In the genomic region with DNA sequence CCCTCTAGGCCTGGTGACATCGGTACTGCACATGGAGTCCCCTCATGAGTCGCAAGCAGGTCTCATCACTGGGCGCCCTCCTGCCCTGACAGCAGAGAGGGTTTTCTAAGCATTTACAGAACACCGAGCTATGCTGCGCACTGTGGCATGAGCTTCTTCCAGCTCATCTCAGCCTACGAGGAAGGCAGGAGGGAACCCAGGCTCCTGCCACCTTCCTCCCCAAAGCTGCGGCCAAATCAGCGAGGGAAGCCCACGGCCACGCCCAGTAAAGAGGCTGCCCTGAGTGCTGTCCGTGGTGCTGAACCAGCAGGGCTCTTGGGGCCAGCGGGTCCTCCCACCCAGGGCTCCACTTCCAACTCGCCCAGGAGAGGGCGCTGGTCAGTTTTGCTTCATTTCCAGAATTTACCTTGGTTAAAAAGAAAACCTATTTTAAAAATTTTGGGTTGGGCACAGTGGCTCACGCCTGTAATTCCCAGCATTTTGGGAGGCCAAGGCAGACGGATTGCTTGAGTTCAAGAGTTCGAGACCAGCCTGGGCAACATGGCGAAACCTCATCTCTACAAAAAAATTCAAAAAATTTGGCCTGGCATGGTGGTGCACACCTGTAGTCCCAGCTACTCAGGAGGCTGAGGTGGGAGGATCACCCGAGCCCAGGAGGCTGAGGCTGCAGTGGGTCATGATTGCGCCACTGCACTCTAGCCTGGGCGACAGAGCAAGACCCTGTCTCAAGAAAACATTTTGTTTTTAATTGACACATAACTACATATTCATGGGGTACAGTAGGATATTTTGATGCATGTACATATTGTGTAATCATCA, we compare ENCODE assay signal across 7 cellular contexts. TPM values are rescaled to one million over a fixed set of nuclear protein-coding genes. Genes with fewer than 3 reads are reported as not detected.
A peak's percentile ranks its signal among the peaks of the same experiment; 100 is the strongest.
DNase-seq lines count a peak whose midpoint lies in the region; ATAC-seq, FAIRE-seq and TF ChIP-seq lines count a peak whose summit lies in the region.

No MANE protein-coding gene starts in this region.

- no peaks in the 10 kb centered on the region for H3K36me3 Mint-ChIP-seq in activated B cell treated with CpG ODN at 0.5 μM for 24 hours (ENCODE audit: low read depth)

- no peak overlapping the region for H2AFZ ChIP-seq in HepG2 (ENCODE audit: low read length)

- H3K4me3 Mint-ChIP-seq in activated B cell treated with CpG ODN at 0.5 μM for 24 hours: no peak overlapping the region

- no peaks in the 10 kb centered on the region for H3K4me1 Mint-ChIP-seq in activated B cell treated with CpG ODN at 0.5 μM for 24 hours

- DNase-seq in GM12864 (ENCODE audit: low read depth) (no peak), M059J (ENCODE audit: low read depth) (peak; percentile 66), activated B cell treated with CpG ODN at 0.5 μM for 24 hours (no peak), colonic mucosa (peak; percentile 80), HepG2 (ENCODE audit: low spot score) (peak; percentile 66)
- peak; percentile 4 for DNase-seq in stimulated activated CD8-positive, alpha-beta memory T cell treated with anti-CD3 and anti-CD28 coated beads, Interleukin-12 subunit alpha, Interleukin-12 subunit beta, amount 100 ng/mL, for 1 hour (ENCODE audit: low read depth)

- intact Hi-C loops in activated B cell treated with CpG ODN at 0.5 μM for 24 hours (cut with micrococcal nuclease) (no loop called here), colonic mucosa (cut with DNase I) (loop anchor here (2.0 kb wide), 1 partner anchor 121 kb away; no protein-coding TSS in a partner anchor), HepG2 (cut with micrococcal nuclease; ENCODE audit: unreplicated experiment) (no loop called here)

- CTCF ChIA-PET in activated B cell treated with CpG ODN at 0.5 μM for 24 hours (lab: Charles Lee) (no interaction called here), HepG2 (lab: Yijun Ruan, JAX; ENCODE audit: low intra/inter-chr PET ratio, low total read pairs) (no interaction called here)

- H3K27me3 ChIP-seq in colonic mucosa: no peaks in the 10 kb centered on the region
- peaks cover 3 to 33% of the 10 kb centered on the region in 2 experiments; a peak in 4 of 5 replicates for H3K27me3 ChIP-seq in HepG2 (ENCODE audit: control insufficient read depth in 1 of 2, insufficient read depth in 2 of 2, low read length in 2 of 2)

- no peaks in the 10 kb centered on the region for H3K9me3 Mint-ChIP-seq in activated B cell treated with CpG ODN at 0.5 μM for 24 hours

- in situ Hi-C loops in HepG2 (cut with HindIII; ENCODE audit: extremely low pct_ligation_motif_present, low pct_unique_long_range_greater_than_20kb): no loop called here

- FAIRE-seq in HepG2 (lab: Jason Lieb, UNC): no peak

- no TSS peak for BruUV-seq in HepG2 (replicated peaks; lab: Mats Ljungman, UMichigan)

- H3K4me1 ChIP-seq in colonic mucosa (no peaks in the 10 kb centered on the region), HepG2 (ENCODE audit: insufficient read depth, low read length) (no peaks in the 10 kb centered on the region)

- 48% methylated on average over 17 of the region's 21 CpGs for WGBS in HepG2 (ENCODE audit: low lambda C conversion rate)

- ATAC-seq in activated B cell treated with CpG ODN at 0.5 μM for 24 hours (ENCODE audit: low read depth): peak; percentile 50
- ATAC-seq in HepG2: peak; percentile 95
- ATAC-seq in HG03342 (IDR thresholded peaks at IDR 0.05; ENCODE audit: unreplicated experiment): no peak

- H3K27ac Mint-ChIP-seq in activated B cell treated with CpG ODN at 0.5 μM for 24 hours: no peak overlapping the region

- H3K27ac ChIP-seq in colonic mucosa (no peak overlapping the region), HepG2 (ENCODE audit: extremely low read length, insufficient read depth, low read length) (no peak overlapping the region)

- TF ChIP-seq RAD21 in HepG2 (CRISPR knock-in tag; IDR thresholded peaks at IDR 0.05): peak; percentile 32; the same call in 1 of the 2 replicates

- H3K9me3 ChIP-seq in colonic mucosa: no peaks in the 10 kb centered on the region
- no peaks in the 10 kb centered on the region for H3K9me3 ChIP-seq in HepG2 (ENCODE audit: low read length)

- H3K36me3 ChIP-seq in colonic mucosa (no peaks in the 10 kb centered on the region), HepG2 (replicated peaks in 1 of 2; ENCODE audit: control insufficient read depth in 1 of 2, insufficient read depth in 2 of 2, low read length in 2 of 2) (no peaks in the 10 kb centered on the region)

- no peak for TF ChIP-seq POLR2A in HepG2 (IDR thresholded peaks at IDR 0.05; ENCODE audit: insufficient read depth in 1 of 2, low read depth in 2 of 2, low read length in 2 of 2)

- peaks cover 13% of the 10 kb centered on the region for H3K27me3 Mint-ChIP-seq in activated B cell treated with CpG ODN at 0.5 μM for 24 hours

- H3K4me3 ChIP-seq in GM12864 (ENCODE audit: low read depth, low read length): no peak overlapping the region
- no peak overlapping the region for H3K4me3 ChIP-seq in colonic mucosa
- H3K4me3 ChIP-seq in HepG2 (replicated peaks in 1 of 3; ENCODE audit: insufficient read depth in 1 of 3, low read depth in 2 of 3, low read length in 3 of 3): no peak overlapping the region

- H3K79me2 ChIP-seq in HepG2 (ENCODE audit: insufficient read depth, low read length): no peaks in the 10 kb centered on the region

- H3K4me2 ChIP-seq in HepG2 (ENCODE audit: low read depth, low read length): no peak overlapping the region

- TF ChIP-seq CTCF in GM12864 (IDR thresholded peaks at IDR 0.05; ENCODE audit: low read depth, low read length, missing control alignments) (peak; percentile 71), activated B cell treated with CpG ODN at 0.5 μM for 24 hours (IDR thresholded peaks at IDR 0.05) (no peak), colonic mucosa (IDR thresholded peaks at IDR 0.05) (peak; percentile 70), HepG2 (CRISPR knock-in tag; IDR thresholded peaks at IDR 0.05) (peak; percentile 76)

- 0 out of 2 replicates have a peak, but pooled peaks cover 6% of the 10 kb centered on the region for H4K20me1 ChIP-seq in HepG2 (ENCODE audit: insufficient read depth, low read length)

- TF ChIP-seq EP300 in HepG2 (IDR thresholded peaks at IDR 0.05; ENCODE audit: low read depth in 2 of 2, low read length in 2 of 2) (no peak), HepG2 (CRISPR knock-in tag; IDR thresholded peaks at IDR 0.05; ENCODE audit: borderline replicate concordance) (no peak)

- H3K9ac ChIP-seq in colonic mucosa (ENCODE audit: low read depth in 2 of 2, low read length in 2 of 2): no peak overlapping the region
- H3K9ac ChIP-seq in HepG2 (ENCODE audit: insufficient read depth, low read depth, low read length): no peak overlapping the region

- POLR2A ChIA-PET in activated B cell treated with CpG ODN at 0.5 μM for 24 hours (lab: Charles Lee): no interaction called here
- POLR2A ChIA-PET in HepG2 (lab: Yijun Ruan, JAX): no interaction called here

TF ChIP-seq in HepG2, 621 proteins besides CTCF, POLR2A, EP300 and RAD21 (continues in another document):
- TF ChIP-seq ZNF749 (CRISPR knock-in tag; IDR thresholded peaks at IDR 0.05; ENCODE audit: borderline replicate concordance): peak; percentile 73; the same call in 1 of the 2 replicates
- peak; percentile 76; the same call in 1 of the 2 replicates for TF ChIP-seq ZNF367 (CRISPR knock-in tag; IDR thresholded peaks at IDR 0.05; ENCODE audit: borderline replicate concordance)
- no peak for TF ChIP-seq TRIM24 (CRISPR knock-in tag; IDR thresholded peaks at IDR 0.05)
- peak; percentile 88; the same call in 1 of the 2 replicates for TF ChIP-seq ZIK1 (CRISPR knock-in tag; IDR thresholded peaks at IDR 0.05; ENCODE audit: borderline replicate concordance, low read depth)
- peak; percentile 93 for TF ChIP-seq ZNF788 (CRISPR knock-in tag; IDR thresholded peaks at IDR 0.05; ENCODE audit: borderline replicate concordance)
- TF ChIP-seq MXD4 (CRISPR knock-in tag; IDR thresholded peaks at IDR 0.05): peak; percentile 79
- TF ChIP-seq SP5 (CRISPR knock-in tag; IDR thresholded peaks at IDR 0.05; ENCODE audit: borderline replicate concordance, low read depth): peak; percentile 73

RNA-seq across cellular contexts. Expression of a gene that starts 34.2 kb away (rescaled TPM):
- not detected in 2 replicates for total RNA-seq in M059J (2014; rRNA removed; shearing (Covaris generic))
- not detected in 2 replicates for total RNA-seq in activated B cell treated with CpG ODN at 0.5 μM for 24 hours
- total RNA-seq in colonic mucosa: not detected
- total RNA-seq in HepG2 (2016; rRNA removed; fragmentation: Illumina TruSeq; extraction: Trizol): not detected in 2 replicates
- not detected in 2 replicates for total RNA-seq in HepG2 (2016; cell fraction: cytosol; rRNA removed; fragmentation: Illumina TruSeq; extraction: Trizol; ENCODE audit: low read depth)
- not detected in 2 replicates for total RNA-seq in HepG2 (2016; cell fraction: insoluble cytoplasmic fraction; rRNA removed; fragmentation: Illumina TruSeq; extraction: Trizol)
- not detected in 2 replicates for total RNA-seq in HepG2 (2016; cell fraction: membrane; rRNA removed; fragmentation: Illumina TruSeq; extraction: Trizol)
- total RNA-seq in HepG2 (2016; cell fraction: nucleus; rRNA removed; fragmentation: Illumina TruSeq; extraction: Trizol): not detected in 2 replicates
- polyA plus RNA-seq in HepG2 (2011; rRNA removed): not detected in 2 replicates
- polyA plus RNA-seq in HepG2 (2011; cell fraction: cytosol; rRNA removed): not detected in 2 replicates
- not detected in 2 replicates for polyA plus RNA-seq in HepG2 (2011; cell fraction: nucleus; rRNA removed)
- polyA plus RNA-seq in HepG2 (2012): not detected in 2 replicates
- polyA plus RNA-seq in HepG2 (2016; cell fraction: cytosol; fragmentation: Illumina TruSeq; extraction: Trizol; ENCODE audit: low read depth): not detected in 2 replicates
- polyA plus RNA-seq in HepG2 (2016; cell fraction: insoluble cytoplasmic fraction; fragmentation: Illumina TruSeq; extraction: Trizol; ENCODE audit: low read depth): not detected in 2 replicates
- not detected in 2 replicates for polyA plus RNA-seq in HepG2 (2016; cell fraction: membrane; fragmentation: Illumina TruSeq; extraction: Trizol; ENCODE audit: low read depth)
- polyA plus RNA-seq in HepG2 (2016; cell fraction: nucleus; fragmentation: Illumina TruSeq; extraction: Trizol; ENCODE audit: insufficient read depth, low read depth): not detected in 2 replicates
- 0.05 TPM in 1 of 2 replicates, not detected in the other for polyA minus RNA-seq in HepG2 (2011; rRNA and poly(A)+ RNA removed; ENCODE audit: low replicate concordance)
- not detected in 2 replicates for polyA minus RNA-seq in HepG2 (2011; cell fraction: cytosol; rRNA and poly(A)+ RNA removed)
- not detected in 2 replicates for polyA minus RNA-seq in HepG2 (2011; cell fraction: nucleus; rRNA and poly(A)+ RNA removed)

Comparison
In these comparisons a context has a peak if more than half of its experiments do, and no peak if none do; other contexts are left out.
1. DNase-seq: peak in M059J (single experiment), colonic mucosa (single experiment), HepG2 (single experiment) and stimulated activated CD8-positive, alpha-beta memory T cell treated with anti-CD3 and anti-CD28 coated beads, Interleukin-12 subunit alpha, Interleukin-12 subunit beta, amount 100 ng/mL, for 1 hour (single experiment); none in GM12864 (single experiment) and activated B cell treated with CpG ODN at 0.5 μM for 24 hours (single experiment).